Comparison of ENCODE assay signal across 8 cellular contexts in genomic region chr19:2456301-2456570, GRCh38.
DNase-seq lines count a peak whose midpoint lies in the region; ATAC-seq and TF ChIP-seq lines count a peak whose summit lies in the region.

No MANE protein-coding gene starts in this region.

- H3K9ac ChIP-seq in muscle layer of colon (ENCODE audit: low read length): peak overlapping the region; percentile 53

- H3K4me1 Mint-ChIP-seq in central memory CD8-positive, alpha-beta T cell: peaks cover 22% of the 10 kb centered on the region

- H3K4me3 Mint-ChIP-seq in central memory CD8-positive, alpha-beta T cell: peak overlapping the region; percentile 77

- H3K27me3 Mint-ChIP-seq in central memory CD8-positive, alpha-beta T cell: no peaks in the 10 kb centered on the region

- no peak for TF ChIP-seq CTCF in GM12875 (IDR thresholded peaks at IDR 0.05; ENCODE audit: borderline replicate concordance, insufficient read depth, low read depth, low read length)

- no peaks in the 10 kb centered on the region for H3K36me3 ChIP-seq in muscle layer of colon (ENCODE audit: insufficient read depth, low read length)

- DNase-seq in central memory CD8-positive, alpha-beta T cell (ENCODE audit: low spot score in 2 of 2): no peak
- DNase-seq in SW 1271 (lab: John Stamatoyannopoulos, UW) (no peak), DMS153 treated with DMSO at 0.1 percent for 48 hours (lab: John Stamatoyannopoulos, UW; ENCODE audit: unreplicated experiment) (no peak)

- H3K27ac ChIP-seq in muscle layer of colon (ENCODE audit: low read depth, low read length): peak overlapping the region; percentile 72

- peak; percentile 17 for ATAC-seq in HG03439 (IDR thresholded peaks at IDR 0.05; ENCODE audit: unreplicated experiment)
- no peak for ATAC-seq in central memory CD8-positive, alpha-beta T cell (replicated peaks; ENCODE audit: extremely low read depth, poor library complexity, severe bottlenecking)
- no peak for ATAC-seq in GM18873 (IDR thresholded peaks at IDR 0.05; ENCODE audit: low FRiP score, unreplicated experiment)
- ATAC-seq in HG03378 (IDR thresholded peaks at IDR 0.05; ENCODE audit: unreplicated experiment): no peak

- no peaks in the 10 kb centered on the region for H3K9me3 Mint-ChIP-seq in central memory CD8-positive, alpha-beta T cell

- H3K27ac Mint-ChIP-seq in central memory CD8-positive, alpha-beta T cell (ENCODE audit: low read depth): peak overlapping the region; percentile 85

- no peaks in the 10 kb centered on the region for H3K36me3 Mint-ChIP-seq in central memory CD8-positive, alpha-beta T cell (ENCODE audit: insufficient read depth)

- H3K27me3 ChIP-seq in muscle layer of colon (ENCODE audit: control insufficient read depth in 1 of 2, insufficient read depth in 2 of 2, low read length in 2 of 2): no peaks in the 10 kb centered on the region

- H3K4me1 ChIP-seq in muscle layer of colon (ENCODE audit: insufficient read depth, low read length): peaks cover 10% of the 10 kb centered on the region

- peak overlapping the region; percentile 95 for H3K4me3 ChIP-seq in GM12875 (ENCODE audit: low read depth, low read length)
- H3K4me3 ChIP-seq in muscle layer of colon (ENCODE audit: low read depth in 1 of 2, low read length in 2 of 2): peak overlapping the region; percentile 72 to 96

- H3K9me3 ChIP-seq in muscle layer of colon (ENCODE audit: low read length): no peaks in the 10 kb centered on the region
